28 cellular contexts compared by ENCODE assay signal in the genomic region with DNA sequence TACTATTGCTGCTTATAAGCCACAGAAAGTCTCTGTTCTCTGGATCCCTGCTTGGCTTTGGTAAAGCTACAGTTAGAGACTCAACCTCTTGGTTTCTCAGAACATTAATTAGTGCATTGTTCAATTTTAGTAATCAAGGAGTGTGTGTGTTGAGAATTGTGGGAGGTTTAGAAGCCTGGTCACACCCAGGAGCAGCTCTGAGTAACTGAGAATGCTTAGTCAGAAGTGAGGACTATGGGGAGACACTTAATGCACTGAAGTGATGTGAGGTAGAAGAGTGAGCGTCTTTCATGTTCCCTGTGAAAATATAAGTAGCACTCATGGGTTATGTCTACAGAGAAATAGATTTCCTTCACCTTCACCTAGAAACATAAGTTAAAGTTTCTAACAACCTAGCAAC. TPM values are rescaled to one million over a fixed set of nuclear protein-coding genes. Genes with fewer than 3 reads are reported as not detected.
DNase-seq lines count a peak whose midpoint lies in the region; ATAC-seq and TF ChIP-seq lines count a peak whose summit lies in the region.
"Had no signal": no experiment of that assay in that cellular context is flagged by ENCODE, and none has a peak within 500 bp of the region (broad histone marks: within the 10 kb centered on the region; RNA-seq: fewer than 3 reads in every experiment).

No MANE protein-coding gene starts in this region.

- no peaks in the 10 kb centered on the region for H3K9me3 Mint-ChIP-seq in activated T-cell treated with anti-CD3 and anti-CD28 coated beads, Interleukin-2, amount 50 U/mL, for 4 hours
- H3K9me3 Mint-ChIP-seq in HFFc6 (no peaks in the 10 kb centered on the region), nephron progenitor cell (no peaks in the 10 kb centered on the region)
- H3K9me3 Mint-ChIP-seq: CD4-positive, alpha-beta memory T cell; dendritic cell treated with granulocyte-macrophage colony-stimulating factor and Interleukin-4, amounts not matched to agents 40 ng/mL and 50 ng/mL, for 4 days; GM23338; stimulated activated naive B cell treated with anti-CD40 and anti-IgM and Interleukin-4, amounts not matched to agents 10 μg/mL and 1 μg/mL and 100 μg/mL, for 72 hours had no signal

- no peak for DNase-seq in activated T-cell treated with anti-CD3 and anti-CD28 coated beads, Interleukin-2, amount 50 U/mL, for 4 hours
- DNase-seq in activated T-cell treated with anti-CD3 and anti-CD28 coated beads, Interleukin-2, amount 50 U/mL, for 1 hour = no peak
- peak; percentile 17 for DNase-seq in ELR (ENCODE audit: low read depth)
- DNase-seq in HFFc6 = no peak
- DNase-seq in nephron progenitor cell = no peak
- DNase-seq: ACHN; activated CD4-positive, alpha-beta T cell treated with anti-CD3 and anti-CD28 coated beads for 1 hour; activated effector memory CD4-positive, alpha-beta T cell treated with Interleukin-2 at 50 U/mL for 16 hours; CD4-positive, alpha-beta memory T cell; foreskin fibroblast; head of caudate nucleus; left ventricle myocardium superior; NCI-H1048; NCI-H2107; NCI-H345; NCI-H69; right lobe of liver; SHP77; stimulated activated naive B cell treated with anti-CD40 and anti-IgM and Interleukin-4, amounts not matched to agents 10 μg/mL and 1 μg/mL and 100 μg/mL, for 72 hours; T-helper 17 cell; testis had no signal

- no peak for TF ChIP-seq CTCF in HFFc6 (IDR thresholded peaks at IDR 0.05)
- TF ChIP-seq CTCF in nephron progenitor cell (IDR thresholded peaks at IDR 0.05) = no peak

- no peak overlapping the region for H3K4me3 Mint-ChIP-seq in activated T-cell treated with anti-CD3 and anti-CD28 coated beads, Interleukin-2, amount 50 U/mL, for 4 hours
- H3K4me3 Mint-ChIP-seq in HFFc6 (no peak overlapping the region), nephron progenitor cell (no peak overlapping the region)
- H3K4me3 Mint-ChIP-seq: B cell; dendritic cell treated with granulocyte-macrophage colony-stimulating factor and Interleukin-4, amounts not matched to agents 40 ng/mL and 50 ng/mL, for 4 days; GM23338; stimulated activated naive B cell treated with anti-CD40 and anti-IgM and Interleukin-4, amounts not matched to agents 10 μg/mL and 1 μg/mL and 100 μg/mL, for 72 hours; T-helper 17 cell had no signal

- H3K27ac Mint-ChIP-seq in HFFc6 = peak overlapping the region; percentile 57
- H3K27ac Mint-ChIP-seq in nephron progenitor cell = no peak overlapping the region
- H3K27ac Mint-ChIP-seq: B cell; dendritic cell treated with granulocyte-macrophage colony-stimulating factor and Interleukin-4, amounts not matched to agents 40 ng/mL and 50 ng/mL, for 4 days; GM23338; stimulated activated naive B cell treated with anti-CD40 and anti-IgM and Interleukin-4, amounts not matched to agents 10 μg/mL and 1 μg/mL and 100 μg/mL, for 72 hours; T-helper 17 cell had no signal

- H3K27me3 Mint-ChIP-seq in activated T-cell treated with anti-CD3 and anti-CD28 coated beads, Interleukin-2, amount 50 U/mL, for 4 hours (ENCODE audit: low read depth) = no peaks in the 10 kb centered on the region
- H3K27me3 Mint-ChIP-seq in HFFc6 (ENCODE audit: insufficient read depth) = no peaks in the 10 kb centered on the region
- H3K27me3 Mint-ChIP-seq in nephron progenitor cell (ENCODE audit: low read depth, poor library complexity) = peaks cover 3% of the 10 kb centered on the region
- H3K27me3 Mint-ChIP-seq: B cell; CD4-positive, alpha-beta memory T cell; stimulated activated naive B cell treated with anti-CD40 and anti-IgM and Interleukin-4, amounts not matched to agents 10 μg/mL and 1 μg/mL and 100 μg/mL, for 72 hours; T-helper 17 cell had no signal

- H3K36me3 Mint-ChIP-seq in activated T-cell treated with anti-CD3 and anti-CD28 coated beads, Interleukin-2, amount 50 U/mL, for 4 hours (ENCODE audit: insufficient read depth) = no peaks in the 10 kb centered on the region
- H3K36me3 Mint-ChIP-seq in HFFc6 (ENCODE audit: low read depth) = 0 out of 2 replicates have a peak, but pooled peaks cover 3% of the 10 kb centered on the region
- no peaks in the 10 kb centered on the region for H3K36me3 Mint-ChIP-seq in nephron progenitor cell (ENCODE audit: low read depth)

- ATAC-seq in activated T-cell treated with anti-CD3 and anti-CD28 coated beads, Interleukin-2, amount 50 U/mL, for 4 hours = peak; percentile 93 to 94
- ATAC-seq in esophagus mucosa = peak; percentile 71
- ATAC-seq in HG03457 (IDR thresholded peaks at IDR 0.05; ENCODE audit: unreplicated experiment) = no peak
- ATAC-seq: GM23338; K562; left ventricle myocardium superior; Panc1; right lobe of liver; stimulated activated naive B cell treated with anti-CD40 and anti-IgM and Interleukin-4, amounts not matched to agents 10 μg/mL and 1 μg/mL and 100 μg/mL, for 72 hours; T-helper 17 cell had no signal

- H3K4me1 Mint-ChIP-seq in activated T-cell treated with anti-CD3 and anti-CD28 coated beads, Interleukin-2, amount 50 U/mL, for 4 hours (ENCODE audit: low read depth) = peaks cover 25% of the 10 kb centered on the region
- H3K4me1 Mint-ChIP-seq in HFFc6 (ENCODE audit: low read depth) = peaks cover 55% of the 10 kb centered on the region
- no peaks in the 10 kb centered on the region for H3K4me1 Mint-ChIP-seq in nephron progenitor cell
- H3K4me1 Mint-ChIP-seq: B cell; stimulated activated naive B cell treated with anti-CD40 and anti-IgM and Interleukin-4, amounts not matched to agents 10 μg/mL and 1 μg/mL and 100 μg/mL, for 72 hours had no signal

RNA-seq across cellular contexts. Expression of gene ACTA2, which starts 8.3 kb away (rescaled TPM):
- total RNA-seq in activated T-cell treated with anti-CD3 and anti-CD28 coated beads, Interleukin-2, amount 50 U/mL, for 4 hours = 1 to 10 TPM; 2.6 to 4.1 (median 2.6) TPM
- 100 to 1,000 TPM; 112 to 178 (median 164) TPM for total RNA-seq in HFFc6 (2021; fragmentation: NEBNext Ultra II Directional; extraction: Animal tissue kit (Norgen Biotek cat#: 25700))
- total RNA-seq in esophagus mucosa = 53.0 TPM

RNA-seq across cellular contexts. Expression of gene FAS, which starts 29.7 kb away (rescaled TPM):
- total RNA-seq in activated T-cell treated with anti-CD3 and anti-CD28 coated beads, Interleukin-2, amount 50 U/mL, for 4 hours = 10 to 100 TPM; 23.0 to 31.9 (median 30.1) TPM
- 10 to 100 TPM; 52.9 to 62.9 (median 57.5) TPM for total RNA-seq in HFFc6 (2021; fragmentation: NEBNext Ultra II Directional; extraction: Animal tissue kit (Norgen Biotek cat#: 25700))
- 12.2 TPM for total RNA-seq in esophagus mucosa

Comparison
In these comparisons a context has a peak if more than half of its experiments do, and no peak if none do; other contexts are left out.
1. RNA of gene ACTA2, which starts 8.3 kb away (total RNA-seq): 112 to 178 TPM in HFFc6 and 53.0 TPM in esophagus mucosa (single experiment); 2.6 to 4.1 TPM in activated T-cell treated with anti-CD3 and anti-CD28 coated beads, Interleukin-2, amount 50 U/mL, for 4 hours; every median in the first group is over 10 times any median in the second.